Comparison of ENCODE assay signal across 8 cellular contexts in the genomic region with DNA sequence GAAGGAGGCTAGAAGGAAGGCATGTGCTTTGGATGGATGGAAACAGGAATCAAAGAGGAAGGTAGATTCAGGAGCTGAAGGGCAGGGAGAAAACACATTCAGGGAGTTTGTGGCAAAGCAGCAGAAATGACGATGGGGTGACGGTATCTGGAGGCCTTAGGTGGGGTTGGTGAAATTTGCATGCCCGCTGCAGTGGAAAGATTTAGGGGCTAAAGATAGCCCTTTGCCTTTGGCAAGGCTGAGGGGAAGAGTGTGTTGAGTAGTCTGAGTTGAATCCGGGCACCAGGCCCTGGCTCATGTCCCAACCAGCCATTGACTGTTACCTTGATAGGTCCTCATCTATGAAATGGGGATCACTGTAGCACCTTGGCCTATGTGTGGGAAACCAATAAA. TPM values are rescaled to one million over a fixed set of nuclear protein-coding genes. Genes with fewer than 3 reads are reported as not detected.
DNase-seq lines count a peak whose midpoint lies in the region; ATAC-seq and TF ChIP-seq lines count a peak whose summit lies in the region.

No MANE protein-coding gene starts in this region.

- CTCF ChIA-PET in CD4-positive, alpha-beta memory T cell (lab: Charles Lee; ENCODE audit: partially characterized antibody), result interaction anchor here (2.2 kb wide), 1 partner anchor 13 kb away, joined by 12 read pairs; the partner anchor contains the start of gene NXT1

- DNase-seq in CD4-positive, alpha-beta memory T cell, result no peak
- DNase-seq in NT2/D1 (ENCODE audit: low read depth, low spot score) (no peak), nephron progenitor cell (no peak)
- DNase-seq in effector memory CD8-positive, alpha-beta T cell, result no peak
- no peak for DNase-seq in stimulated activated CD4-positive, alpha-beta T cell treated with anti-CD3 and anti-CD28 coated beads, Interleukin-2, amount 100 ng/mL, for 24 hours
- no peak for DNase-seq in activated CD4-positive, alpha-beta T cell treated with anti-CD3 and anti-CD28 coated beads for 1 hour

- peaks cover 33 to 79% (median 51%) of the 10 kb centered on the region in 4 donors for H3K4me1 Mint-ChIP-seq in CD4-positive, alpha-beta memory T cell
- peaks cover 35 to 43% of the 10 kb centered on the region in 2 donors for H3K4me1 Mint-ChIP-seq in effector memory CD8-positive, alpha-beta T cell (ENCODE audit: low read depth in 2 of 2)
- peaks cover 58% of the 10 kb centered on the region for H3K4me1 Mint-ChIP-seq in nephron progenitor cell

- H3K27ac Mint-ChIP-seq in CD4-positive, alpha-beta memory T cell, result peak overlapping the region; percentile 96 to 99 (median 97)
- peak overlapping the region; percentile 99 for H3K27ac Mint-ChIP-seq in effector memory CD8-positive, alpha-beta T cell
- H3K27ac Mint-ChIP-seq in nephron progenitor cell, result peak overlapping the region; percentile 15

- H3K27me3 Mint-ChIP-seq in CD4-positive, alpha-beta memory T cell, result no peaks in the 10 kb centered on the region
- H3K27me3 Mint-ChIP-seq in effector memory CD8-positive, alpha-beta T cell, result no peaks in the 10 kb centered on the region
- no peaks in the 10 kb centered on the region for H3K27me3 Mint-ChIP-seq in nephron progenitor cell (ENCODE audit: low read depth, poor library complexity)

- H3K9me3 ChIP-seq in CD4-positive, alpha-beta memory T cell (ENCODE audit: control insufficient read depth in 1 of 2, low read length in 2 of 2), result no peaks in the 10 kb centered on the region
- no peaks in the 10 kb centered on the region for H3K9me3 ChIP-seq in NT2/D1 (ENCODE audit: insufficient read depth, low read length)

- peaks cover 13 to 41% of the 10 kb centered on the region in 2 donors for H3K36me3 Mint-ChIP-seq in CD4-positive, alpha-beta memory T cell
- peaks cover 41% of the 10 kb centered on the region for H3K36me3 Mint-ChIP-seq in effector memory CD8-positive, alpha-beta T cell (ENCODE audit: insufficient read depth)
- peaks cover 26% of the 10 kb centered on the region for H3K36me3 Mint-ChIP-seq in nephron progenitor cell (ENCODE audit: low read depth)

- H3K27ac ChIP-seq in CD4-positive, alpha-beta memory T cell (ENCODE audit: low read depth, low read length), result peak overlapping the region; percentile 90

- peak overlapping the region in 1 of 2 donors; percentile 64 for H3K4me3 ChIP-seq in CD4-positive, alpha-beta memory T cell (ENCODE audit: low read length in 2 of 2)
- peak overlapping the region; percentile 80 for H3K4me3 ChIP-seq in NT2/D1 (ENCODE audit: insufficient read length, low read depth)

- TF ChIP-seq CTCF in nephron progenitor cell (IDR thresholded peaks at IDR 0.05), result no peak

- no peaks in the 10 kb centered on the region for H3K36me3 ChIP-seq in CD4-positive, alpha-beta memory T cell (ENCODE audit: insufficient read depth, low read length)
- H3K36me3 ChIP-seq in NT2/D1 (ENCODE audit: insufficient read depth, insufficient read length, low read length), result peaks cover 37% of the 10 kb centered on the region

- ATAC-seq in effector memory CD8-positive, alpha-beta T cell (replicated peaks), result no peak
- ATAC-seq in HG02938 (IDR thresholded peaks at IDR 0.05; ENCODE audit: unreplicated experiment) (no peak), HG03196 (IDR thresholded peaks at IDR 0.05; ENCODE audit: unreplicated experiment) (no peak)

- H3K4me1 ChIP-seq in CD4-positive, alpha-beta memory T cell (ENCODE audit: insufficient read depth, low read length), result peaks cover 47% of the 10 kb centered on the region
- H3K4me1 ChIP-seq in NT2/D1 (ENCODE audit: insufficient read depth, insufficient read length), result peaks cover 9% of the 10 kb centered on the region

- H3K9me3 Mint-ChIP-seq in CD4-positive, alpha-beta memory T cell, result no peaks in the 10 kb centered on the region
- no peaks in the 10 kb centered on the region for H3K9me3 Mint-ChIP-seq in effector memory CD8-positive, alpha-beta T cell
- H3K9me3 Mint-ChIP-seq in nephron progenitor cell, result no peaks in the 10 kb centered on the region

- peak overlapping the region; percentile 81 to 99 (median 94) for H3K4me3 Mint-ChIP-seq in CD4-positive, alpha-beta memory T cell
- H3K4me3 Mint-ChIP-seq in effector memory CD8-positive, alpha-beta T cell, result peak overlapping the region; percentile 98
- H3K4me3 Mint-ChIP-seq in nephron progenitor cell, result peak overlapping the region; percentile 91

- intact Hi-C loops in CD4-positive, alpha-beta memory T cell (cut with micrococcal nuclease), result loop anchor here (2.0 kb wide), 1 partner anchor 14 kb away; no protein-coding TSS in a partner anchor

- POLR2A ChIA-PET in CD4-positive, alpha-beta memory T cell (lab: Charles Lee; ENCODE audit: partially characterized antibody), result interaction anchor here (1.2 to 1.5 kb wide), 2 partner anchors 10 to 13 kb away, joined by 3 to 7 read pairs; partner anchors contain the start of gene NXT1

- H3K27me3 ChIP-seq in CD4-positive, alpha-beta memory T cell (ENCODE audit: insufficient read depth, low read length), result no peaks in the 10 kb centered on the region
- no peaks in the 10 kb centered on the region for H3K27me3 ChIP-seq in NT2/D1 (ENCODE audit: insufficient read depth, insufficient read length)

- H3K9ac ChIP-seq in NT2/D1 (ENCODE audit: insufficient read length, low read depth), result peak overlapping the region; percentile 85

RNA-seq across cellular contexts. Expression of gene GZF1, which starts 1.3 kb away (rescaled TPM):
- total RNA-seq in CD4-positive, alpha-beta memory T cell, result 10 to 100 TPM; 12.8 to 14.1 TPM
- 1 to 10 TPM; 2.6 to 3.5 TPM for polyA plus RNA-seq in CD4-positive, alpha-beta memory T cell

RNA-seq across cellular contexts. Expression of gene NXT1, which starts 12.7 kb away (rescaled TPM):
- 10 to 100 TPM; 21.5 to 23.6 TPM for total RNA-seq in CD4-positive, alpha-beta memory T cell
- polyA plus RNA-seq in CD4-positive, alpha-beta memory T cell, result 100 to 1,000 TPM in 1 of 2 donors, 10 to 100 TPM in 1; 59.9 to 102 TPM

RNA-seq across cellular contexts. Expression of gene NAPB, which starts 58.0 kb away (rescaled TPM):
- 10 to 100 TPM; 13.3 to 14.9 TPM for total RNA-seq in CD4-positive, alpha-beta memory T cell
- 1 to 10 TPM; 5.8 to 6.2 TPM for polyA plus RNA-seq in CD4-positive, alpha-beta memory T cell

Comparison
In these comparisons a context has a peak if more than half of its experiments do, and no peak if none do; other contexts are left out.
1. H3K27ac Mint-ChIP-seq: peak in every context shown above with its lines; median percentile 99 in effector memory CD8-positive, alpha-beta T cell; 97 in CD4-positive, alpha-beta memory T cell; 15 in nephron progenitor cell.